ENCODE assay signal across 32 cellular contexts in the genomic region with DNA sequence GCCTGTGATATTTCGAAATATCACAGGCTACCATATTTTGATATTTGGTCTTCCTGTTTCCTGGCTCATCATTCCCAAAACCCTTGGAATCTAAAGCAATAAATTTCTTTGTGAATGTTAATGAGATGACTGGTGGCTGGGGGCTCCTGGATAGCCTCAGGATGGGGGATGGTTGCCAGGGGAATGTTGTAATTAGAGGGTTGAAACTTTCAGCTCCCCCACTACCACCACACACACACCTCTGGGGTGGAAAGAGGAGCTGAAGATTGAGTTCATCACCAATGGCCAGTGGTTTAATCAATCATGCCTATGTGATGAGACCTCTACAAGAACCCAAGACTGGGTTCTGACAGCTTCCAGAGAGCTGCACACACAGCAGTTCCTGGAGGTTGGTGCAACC. TPM values are rescaled to one million over a fixed set of nuclear protein-coding genes. Genes with fewer than 3 reads are reported as not detected.
"Had no signal": no experiment of that assay in that cellular context is flagged by ENCODE, and none has a peak within 500 bp of the region (broad histone marks: within the 10 kb centered on the region; RNA-seq: fewer than 3 reads in every experiment).

No MANE protein-coding gene starts in this region.

- H3K27ac Mint-ChIP-seq: activated B cell treated with CpG ODN at 0.5 μM for 24 hours; activated CD8-positive, alpha-beta T cell treated with anti-CD3 and anti-CD28 coated beads for 36 hours; activated naive CD8-positive, alpha-beta T cell; naive thymus-derived CD4-positive, alpha-beta T cell; progenitor cell of endocrine pancreas; stimulated activated naive B cell treated with anti-CD40 and anti-IgM and Interleukin-4, amounts not matched to agents 10 μg/mL and 1 μg/mL and 100 μg/mL, for 72 hours; T-helper 2 cell treated with Interferon-gamma antibody and Interleukin-4, amounts not matched to agents 5 μg/mL and 100 μg/mL, for 36 hours had no signal

- FAIRE-seq: endometrium, frontal cortex, islet of Langerhans, small intestine had no signal

- H3K4me3 ChIP-seq: body of pancreas, colonic mucosa, left ventricle myocardium inferior, lung, ovary, stomach, thyroid gland, upper lobe of right lung had no signal

- H3K27me3 Mint-ChIP-seq: progenitor cell of endocrine pancreas had no signal

- H3K4me1 ChIP-seq: body of pancreas, colonic mucosa, left ventricle myocardium inferior, stomach, thyroid gland, upper lobe of right lung had no signal

- H3K9me3 Mint-ChIP-seq: activated B cell treated with CpG ODN at 0.5 μM for 24 hours; activated CD8-positive, alpha-beta T cell treated with anti-CD3 and anti-CD28 coated beads for 36 hours; T-helper 2 cell treated with Interferon-gamma antibody and Interleukin-4, amounts not matched to agents 5 μg/mL and 100 μg/mL, for 36 hours had no signal

- H3K36me3 Mint-ChIP-seq: activated naive CD8-positive, alpha-beta T cell; stimulated activated naive B cell treated with anti-CD40 and anti-IgM and Interleukin-4, amounts not matched to agents 10 μg/mL and 1 μg/mL and 100 μg/mL, for 72 hours had no signal

- H3K9me3 ChIP-seq: body of pancreas, colonic mucosa, ovary, stomach, thyroid gland, upper lobe of right lung had no signal

- H3K27ac ChIP-seq: body of pancreas, colonic mucosa, epithelial cell of prostate, left ventricle myocardium inferior, ovary, stomach, thyroid gland, upper lobe of right lung had no signal

- DNase-seq: activated B cell treated with CpG ODN at 0.5 μM for 24 hours; activated CD4-positive, alpha-beta T cell treated with anti-CD3 and anti-CD28 coated beads, Interleukin-2, amount 50 U/mL, for 1 hour; activated CD8-positive, alpha-beta T cell treated with anti-CD3 and anti-CD28 coated beads for 36 hours; activated effector memory CD4-positive, alpha-beta T cell treated with Interleukin-2 at 50 U/mL for 16 hours; activated naive CD4-positive, alpha-beta T cell treated with Interleukin-2 at 50 U/mL for 16 hours; anterior cingulate cortex; body of pancreas; colonic mucosa; effector CD8-positive, alpha-beta T cell; glutamatergic neuron; left ventricle myocardium inferior; midbrain; naive thymus-derived CD4-positive, alpha-beta T cell; ovary; retina; small intestine; stimulated activated CD4-positive, alpha-beta T cell treated with anti-CD3 and anti-CD28 coated beads, Interleukin-1b, Interleukin-23, amount 100 ng/mL, for 48 hours; stimulated activated CD4-positive, alpha-beta T cell treated with anti-CD3 and anti-CD28 coated beads, Interleukin-4, amount 100 ng/mL, for 4 hours; stimulated activated CD8-positive, alpha-beta memory T cell treated with anti-CD3 and anti-CD28 coated beads, Interleukin-4, amount 100 ng/mL, for 48 hours; stimulated activated naive B cell treated with anti-CD40 and anti-IgM and Interleukin-4, amounts not matched to agents 10 μg/mL and 1 μg/mL and 100 μg/mL, for 72 hours; stomach; thyroid gland; upper lobe of right lung had no signal

- H3K4me1 Mint-ChIP-seq: activated B cell treated with CpG ODN at 0.5 μM for 24 hours; naive thymus-derived CD4-positive, alpha-beta T cell; stimulated activated naive B cell treated with anti-CD40 and anti-IgM and Interleukin-4, amounts not matched to agents 10 μg/mL and 1 μg/mL and 100 μg/mL, for 72 hours had no signal

- H3K36me3 ChIP-seq: colonic mucosa, left ventricle myocardium inferior, ovary, stomach, thyroid gland, upper lobe of right lung had no signal

- H3K4me3 Mint-ChIP-seq: activated B cell treated with CpG ODN at 0.5 μM for 24 hours; activated CD8-positive, alpha-beta T cell treated with anti-CD3 and anti-CD28 coated beads for 36 hours; activated naive CD8-positive, alpha-beta T cell; naive thymus-derived CD4-positive, alpha-beta T cell; stimulated activated naive B cell treated with anti-CD40 and anti-IgM and Interleukin-4, amounts not matched to agents 10 μg/mL and 1 μg/mL and 100 μg/mL, for 72 hours; T-helper 2 cell treated with Interferon-gamma antibody and Interleukin-4, amounts not matched to agents 5 μg/mL and 100 μg/mL, for 36 hours had no signal

- H3K27me3 ChIP-seq: body of pancreas, colonic mucosa, ovary, stomach, thyroid gland, upper lobe of right lung had no signal

- ATAC-seq: activated CD8-positive, alpha-beta T cell treated with anti-CD3 and anti-CD28 coated beads for 36 hours; body of pancreas; naive thymus-derived CD4-positive, alpha-beta T cell; sciatic nerve; stimulated activated naive B cell treated with anti-CD40 and anti-IgM and Interleukin-4, amounts not matched to agents 10 μg/mL and 1 μg/mL and 100 μg/mL, for 72 hours; upper lobe of right lung had no signal

RNA-seq across cellular contexts. Expression of gene HS3ST3A1, which starts 59.1 kb away (rescaled TPM):
- total RNA-seq: activated B cell treated with CpG ODN at 0.5 μM for 24 hours, body of pancreas had no signal
